Comparison of ENCODE assay signal across 1 cellular context in the genomic region with DNA sequence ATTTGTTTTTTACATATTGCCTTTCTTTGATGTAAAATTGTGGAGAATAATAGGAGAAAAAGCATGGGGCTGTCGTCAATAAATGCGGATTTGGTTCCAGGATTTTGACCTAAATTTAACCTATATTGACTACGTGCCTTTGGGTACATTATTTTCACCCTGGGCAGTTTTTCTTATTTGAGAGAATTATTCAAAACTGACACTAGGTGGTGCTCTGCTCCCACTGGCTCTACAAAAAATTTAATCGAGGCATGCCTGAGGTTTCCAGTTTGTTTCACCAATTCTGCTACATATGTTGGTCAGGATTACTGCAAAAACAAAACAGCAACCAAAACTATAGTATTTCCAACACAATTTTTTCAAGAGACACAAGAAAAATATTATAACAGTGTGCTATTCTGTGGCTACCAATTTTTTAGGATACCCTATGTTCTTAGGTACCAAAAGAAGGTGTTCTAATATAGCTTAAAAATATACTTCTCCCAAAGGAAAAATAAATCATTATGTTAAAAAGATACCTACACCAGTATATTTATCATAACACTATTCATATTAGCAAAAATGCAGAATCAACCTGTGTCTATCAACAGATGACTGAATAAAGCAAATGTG.
TF ChIP-seq lines count a peak whose summit lies in the region.

No MANE protein-coding gene starts in this region.

TF ChIP-seq in SK-N-SH treated with all-trans-retinoic acid at 6 μM for 48 hours, 23 proteins besides CTCF, POLR2A, EP300 and RAD21 (continued from another document):
- TF ChIP-seq ARNTL (CRISPR knock-in tag; IDR thresholded peaks at IDR 0.05; ENCODE audit: borderline replicate concordance, low read depth) (no peak), BACH2 (CRISPR knock-in tag; IDR thresholded peaks at IDR 0.05; ENCODE audit: borderline replicate concordance) (no peak), ZFP3 (CRISPR knock-in tag; IDR thresholded peaks at IDR 0.05) (no peak)
